In the genomic region with DNA sequence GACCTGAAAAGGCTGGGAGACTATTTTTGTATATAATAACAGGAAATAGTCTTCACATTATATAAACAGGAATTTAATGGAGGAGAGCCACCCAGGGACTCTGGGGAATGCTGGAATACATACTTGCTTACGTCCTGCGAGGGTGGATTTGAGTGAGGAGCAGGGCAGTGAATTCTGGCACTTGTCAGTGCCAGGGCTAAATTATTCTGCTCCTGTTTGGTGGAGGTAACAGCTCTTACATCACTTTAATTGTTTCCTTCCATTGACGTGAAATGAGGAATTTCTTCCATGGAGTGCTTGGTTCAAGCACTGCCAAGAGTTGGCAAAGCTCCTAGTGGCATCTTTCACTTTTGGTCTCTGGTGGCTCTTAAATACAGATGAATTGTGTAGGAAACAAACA, we compare ENCODE assay signal across 1 cellular context.
TF ChIP-seq lines count a peak whose summit lies in the region.

No MANE protein-coding gene starts in this region.

TF ChIP-seq in endothelial cell of umbilical vein, 7 proteins besides CTCF, POLR2A, EP300 and RAD21 (continued from another document):
- TF ChIP-seq, protein P1, sequence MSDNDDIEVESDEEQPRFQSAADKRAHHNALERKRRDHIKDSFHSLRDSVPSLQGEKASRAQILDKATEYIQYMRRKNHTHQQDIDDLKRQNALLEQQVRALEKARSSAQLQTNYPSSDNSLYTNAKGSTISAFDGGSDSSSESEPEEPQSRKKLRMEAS (IDR thresholded peaks at IDR 0.05; ENCODE audit: insufficient read depth, insufficient read length) = no peak
- TF ChIP-seq POLR2AphosphoS5 (IDR thresholded peaks at IDR 0.05; ENCODE audit: insufficient read depth, low read depth, low read length) (no peak), MYC (IDR thresholded peaks at IDR 0.05; ENCODE audit: low read depth, low read length) (no peak), JUN (IDR thresholded peaks at IDR 0.05; ENCODE audit: borderline replicate concordance, insufficient read depth, insufficient read length, low read depth) (no peak)
TF ChIP-seq in endothelial cell of umbilical vein: peak in this region for 0.
